38 cellular contexts compared by ENCODE assay signal in genomic region chr10:86033581-86033980, GRCh38.
"Had no signal": no experiment of that assay in that cellular context is flagged by ENCODE, and none has a peak within 500 bp of the region (broad histone marks: within the 10 kb centered on the region; RNA-seq: fewer than 3 reads in every experiment).

No MANE protein-coding gene starts in this region.

- H3K9me3 ChIP-seq: adrenal gland, ascending aorta, body of pancreas had no signal

- H3K27ac ChIP-seq: adrenal gland, ascending aorta, body of pancreas, brain microvascular endothelial cell, cardiac muscle cell had no signal

- H3K36me3 ChIP-seq: adrenal gland, ascending aorta, brain microvascular endothelial cell, cardiac muscle cell had no signal

- DNase-seq: activated effector memory CD4-positive, alpha-beta T cell treated with anti-CD3 and anti-CD28 coated beads, Interleukin-2, amount 50 U/mL, for 16 hours; activated effector memory CD4-positive, alpha-beta T cell treated with Interleukin-2 at 50 U/mL for 16 hours; activated gamma-delta T cell; activated gamma-delta T cell treated with Interleukin-2 at 50 U/mL for 16 hours; activated naive CD4-positive, alpha-beta T cell; activated naive CD4-positive, alpha-beta T cell treated with anti-CD3 and anti-CD28 coated beads for 36 hours; activated naive CD4-positive, alpha-beta T cell treated with anti-CD3 and anti-CD28 coated beads, Interleukin-2, amount 10 ng/mL, durations not matched to agents 7 days and 5 days; activated naive CD4-positive, alpha-beta T cell treated with anti-CD3 and anti-CD28 coated beads, Interleukin-2, amount 50 U/mL, for 16 hours; activated naive CD4-positive, alpha-beta T cell treated with Interleukin-2 at 50 U/mL for 16 hours; activated naive CD8-positive, alpha-beta T cell treated with anti-CD3 and anti-CD28 coated beads for 36 hours; activated naive CD8-positive, alpha-beta T cell treated with anti-CD3 and anti-CD28 coated beads, Interleukin-2, amount 10 ng/mL, durations not matched to agents 7 days and 5 days; activated naive CD8-positive, alpha-beta T cell treated with anti-CD3 and anti-CD28 coated beads, Interleukin-2, amount 50 U/mL, for 24 hours; activated T-cell treated with anti-CD3 and anti-CD28 coated beads for 4 hours; activated T-cell treated with anti-CD3 and anti-CD28 coated beads, Interleukin-2, amount 50 U/mL, for 1 hour; activated T-cell treated with anti-CD3 and anti-CD28 coated beads, Interleukin-2, amount 50 U/mL, for 24 hours; activated T-cell treated with anti-CD3 and anti-CD28 coated beads, Interleukin-2, amount 50 U/mL, for 4 hours; activated T-cell treated with anti-CD3 and anti-CD28 coated beads, Interleukin-2, amount 50 U/mL, for 48 hours; activated T-cell treated with anti-CD3 and anti-CD28 coated beads, Interleukin-2, amount 50 U/mL, for 72 hours; amniotic stem cell; amygdala; anterior cingulate cortex; aorta; body of pancreas; brain microvascular endothelial cell; caudate nucleus; central memory CD4-positive, alpha-beta T cell; cerebellar nuclear complex had no signal

- H3K4me1 ChIP-seq: adrenal gland, ascending aorta had no signal

- H3K9me3 Mint-ChIP-seq: activated naive CD4-positive, alpha-beta T cell treated with anti-CD3 and anti-CD28 coated beads for 36 hours; activated naive CD4-positive, alpha-beta T cell treated with anti-CD3 and anti-CD28 coated beads, Interleukin-2, amount 50 U/mL, for 24 hours; activated naive CD4-positive, alpha-beta T cell treated with anti-CD3 and anti-CD28 coated beads, Interleukin-2, amount 50 U/mL, for 72 hours; activated naive CD8-positive, alpha-beta T cell treated with anti-CD3 and anti-CD28 coated beads for 36 hours; activated naive CD8-positive, alpha-beta T cell treated with anti-CD3 and anti-CD28 coated beads, Interleukin-2, amount 50 U/mL, for 24 hours; activated T-cell treated with anti-CD3 and anti-CD28 coated beads, Interleukin-2, amount 50 U/mL, for 24 hours; activated T-cell treated with anti-CD3 and anti-CD28 coated beads, Interleukin-2, amount 50 U/mL, for 4 hours; activated T-helper 1 cell treated with anti-CD3 and anti-CD28 coated beads, Interleukin-12 subunit alpha, Interleukin-12 subunit beta, Interleukin-2, Interleukin-4 antibody, amounts not matched to agents 30 ng/mL and 10 ng/mL and 1 ng/mL, durations not matched to agents 14 hours and 24 hours and 36 hours; activated T-helper 17 cell treated with anti-CD3 and anti-CD28 coated beads, Interleukin-2, amount 50 U/mL, for 72 hours; activated T-helper 2 cell treated with anti-CD3 and anti-CD28 coated beads, Interferon-gamma antibody, Interleukin-2, Interleukin-4, amounts not matched to agents 10 μg/mL and 5 μg/mL and 100 μg/mL, durations not matched to agents 14 hours and 24 hours and 36 hours; central memory CD8-positive, alpha-beta T cell had no signal

- ATAC-seq: activated naive CD4-positive, alpha-beta T cell treated with anti-CD3 and anti-CD28 coated beads, Interleukin-2, amount 50 U/mL, for 72 hours; activated naive CD8-positive, alpha-beta T cell treated with anti-CD3 and anti-CD28 coated beads, Interleukin-2, amount 50 U/mL, for 24 hours; activated T-cell treated with anti-CD3 and anti-CD28 coated beads, Interleukin-2, amount 50 U/mL, for 4 hours; activated T-cell treated with anti-CD3 and anti-CD28 coated beads, Interleukin-2, amount 50 U/mL, for 72 hours; activated T-helper 17 cell treated with anti-CD3 and anti-CD28 coated beads, Interleukin-2, amount 50 U/mL, for 72 hours; body of pancreas had no signal

- H3K36me3 Mint-ChIP-seq: activated naive CD4-positive, alpha-beta T cell treated with anti-CD3 and anti-CD28 coated beads, Interleukin-2, amount 10 ng/mL, durations not matched to agents 7 days and 5 days; activated naive CD4-positive, alpha-beta T cell treated with anti-CD3 and anti-CD28 coated beads, Interleukin-2, amount 50 U/mL, for 24 hours; activated naive CD4-positive, alpha-beta T cell treated with anti-CD3 and anti-CD28 coated beads, Interleukin-2, amount 50 U/mL, for 72 hours; activated naive CD8-positive, alpha-beta T cell; activated naive CD8-positive, alpha-beta T cell treated with anti-CD3 and anti-CD28 coated beads for 36 hours; activated naive CD8-positive, alpha-beta T cell treated with anti-CD3 and anti-CD28 coated beads, Interleukin-2, amount 10 ng/mL, durations not matched to agents 7 days and 5 days; brain had no signal

- H3K27me3 ChIP-seq: adrenal gland, ascending aorta, body of pancreas, brain microvascular endothelial cell, cardiac muscle cell had no signal

- H3K27ac Mint-ChIP-seq: activated naive CD4-positive, alpha-beta T cell treated with anti-CD3 and anti-CD28 coated beads for 36 hours; activated naive CD4-positive, alpha-beta T cell treated with anti-CD3 and anti-CD28 coated beads, Interleukin-2, amount 10 ng/mL, durations not matched to agents 7 days and 5 days; activated naive CD4-positive, alpha-beta T cell treated with anti-CD3 and anti-CD28 coated beads, Interleukin-2, amount 50 U/mL, for 24 hours; activated naive CD4-positive, alpha-beta T cell treated with anti-CD3 and anti-CD28 coated beads, Interleukin-2, amount 50 U/mL, for 72 hours; activated naive CD8-positive, alpha-beta T cell; activated naive CD8-positive, alpha-beta T cell treated with anti-CD3 and anti-CD28 coated beads for 36 hours; activated naive CD8-positive, alpha-beta T cell treated with anti-CD3 and anti-CD28 coated beads, Interleukin-2, amount 10 ng/mL, durations not matched to agents 7 days and 5 days; activated naive CD8-positive, alpha-beta T cell treated with anti-CD3 and anti-CD28 coated beads, Interleukin-2, amount 50 U/mL, for 24 hours; activated T-cell treated with anti-CD3 and anti-CD28 coated beads, Interleukin-2, amount 50 U/mL, for 24 hours; activated T-cell treated with anti-CD3 and anti-CD28 coated beads, Interleukin-2, amount 50 U/mL, for 72 hours; activated T-helper 1 cell treated with anti-CD3 and anti-CD28 coated beads, Interleukin-12 subunit alpha, Interleukin-12 subunit beta, Interleukin-2, Interleukin-4 antibody, amounts not matched to agents 30 ng/mL and 10 ng/mL and 1 ng/mL, durations not matched to agents 14 hours and 24 hours and 36 hours; activated T-helper 17 cell treated with anti-CD3 and anti-CD28 coated beads, Interleukin-2, amount 50 U/mL, for 72 hours; activated T-helper 2 cell treated with anti-CD3 and anti-CD28 coated beads, Interferon-gamma antibody, Interleukin-2, Interleukin-4, amounts not matched to agents 10 μg/mL and 5 μg/mL and 100 μg/mL, durations not matched to agents 14 hours and 24 hours and 36 hours had no signal

- H3K4me3 ChIP-seq: adrenal gland, ascending aorta, body of pancreas, cardiac muscle cell had no signal

- H3K4me3 Mint-ChIP-seq: activated naive CD4-positive, alpha-beta T cell treated with anti-CD3 and anti-CD28 coated beads for 36 hours; activated naive CD4-positive, alpha-beta T cell treated with anti-CD3 and anti-CD28 coated beads, Interleukin-2, amount 10 ng/mL, durations not matched to agents 7 days and 5 days; activated naive CD4-positive, alpha-beta T cell treated with anti-CD3 and anti-CD28 coated beads, Interleukin-2, amount 50 U/mL, for 24 hours; activated naive CD8-positive, alpha-beta T cell; activated naive CD8-positive, alpha-beta T cell treated with anti-CD3 and anti-CD28 coated beads for 36 hours; activated naive CD8-positive, alpha-beta T cell treated with anti-CD3 and anti-CD28 coated beads, Interleukin-2, amount 10 ng/mL, durations not matched to agents 7 days and 5 days; activated naive CD8-positive, alpha-beta T cell treated with anti-CD3 and anti-CD28 coated beads, Interleukin-2, amount 50 U/mL, for 24 hours; activated T-cell treated with anti-CD3 and anti-CD28 coated beads, Interleukin-2, amount 50 U/mL, for 24 hours; activated T-cell treated with anti-CD3 and anti-CD28 coated beads, Interleukin-2, amount 50 U/mL, for 4 hours; activated T-cell treated with anti-CD3 and anti-CD28 coated beads, Interleukin-2, amount 50 U/mL, for 72 hours; activated T-helper 1 cell treated with anti-CD3 and anti-CD28 coated beads, Interleukin-12 subunit alpha, Interleukin-12 subunit beta, Interleukin-2, Interleukin-4 antibody, amounts not matched to agents 30 ng/mL and 10 ng/mL and 1 ng/mL, durations not matched to agents 14 hours and 24 hours and 36 hours; activated T-helper 17 cell treated with anti-CD3 and anti-CD28 coated beads, Interleukin-2, amount 50 U/mL, for 72 hours; brain; central memory CD8-positive, alpha-beta T cell had no signal

- H3K4me1 Mint-ChIP-seq: activated naive CD4-positive, alpha-beta T cell treated with anti-CD3 and anti-CD28 coated beads, Interleukin-2, amount 10 ng/mL, durations not matched to agents 7 days and 5 days; activated naive CD4-positive, alpha-beta T cell treated with anti-CD3 and anti-CD28 coated beads, Interleukin-2, amount 50 U/mL, for 24 hours; activated naive CD8-positive, alpha-beta T cell treated with anti-CD3 and anti-CD28 coated beads for 36 hours; activated naive CD8-positive, alpha-beta T cell treated with anti-CD3 and anti-CD28 coated beads, Interleukin-2, amount 10 ng/mL, durations not matched to agents 7 days and 5 days; activated naive CD8-positive, alpha-beta T cell treated with anti-CD3 and anti-CD28 coated beads, Interleukin-2, amount 50 U/mL, for 24 hours; activated T-helper 17 cell treated with anti-CD3 and anti-CD28 coated beads, Interleukin-2, amount 50 U/mL, for 72 hours; brain; central memory CD8-positive, alpha-beta T cell had no signal
